ENCODE assay signal across 33 cellular contexts in genomic region chrX:41133551-41133950, GRCh38.
"Had no signal": no experiment of that assay in that cellular context is flagged by ENCODE, and none has a peak within 500 bp of the region (broad histone marks: within the 10 kb centered on the region; RNA-seq: fewer than 3 reads in every experiment).

No MANE protein-coding gene starts in this region.

- ATAC-seq: activated CD8-positive, alpha-beta memory T cell treated with anti-CD3 and anti-CD28 coated beads, Interleukin-2, amount 10 ng/mL, durations not matched to agents 7 days and 5 days; activated naive CD8-positive, alpha-beta T cell treated with anti-CD3 and anti-CD28 coated beads, Interleukin-2, amount 50 U/mL, for 24 hours; Right ventricle myocardium inferior had no signal

- FAIRE-seq: RCC 7860 had no signal

- H3K27me3 ChIP-seq: brain microvascular endothelial cell had no signal

- H3K4me2 ChIP-seq: PC-9 had no signal

- H2AFZ ChIP-seq: PC-9 had no signal

- DNase-seq: activated CD4-positive, alpha-beta memory T cell treated with anti-CD3 and anti-CD28 coated beads, Interleukin-2, amount 10 ng/mL, durations not matched to agents 7 days and 5 days; activated CD4-positive, alpha-beta T cell treated with anti-CD3 and anti-CD28 coated beads for 1 hour; activated CD4-positive, alpha-beta T cell treated with anti-CD3 and anti-CD28 coated beads for 48 hours; activated CD4-positive, CD25-positive, alpha-beta regulatory T cell; activated CD8-positive, alpha-beta memory T cell treated with anti-CD3 and anti-CD28 coated beads for 24 hours; activated CD8-positive, alpha-beta memory T cell treated with anti-CD3 and anti-CD28 coated beads, Interleukin-2, amount 10 ng/mL, durations not matched to agents 7 days and 5 days; activated CD8-positive, alpha-beta memory T cell treated with anti-CD3 and anti-CD28 coated beads, Interleukin-2, amount 50 U/mL, for 48 hours; activated effector memory CD4-positive, alpha-beta T cell treated with Interleukin-2 at 50 U/mL for 16 hours; activated naive CD4-positive, alpha-beta T cell treated with anti-CD3 and anti-CD28 coated beads, Interleukin-2, amount 10 ng/mL, durations not matched to agents 7 days and 5 days; activated naive CD8-positive, alpha-beta T cell treated with anti-CD3 and anti-CD28 coated beads, Interleukin-2, amount 50 U/mL, for 24 hours; activated T-cell treated with anti-CD3 and anti-CD28 coated beads, Interleukin-2, amount 50 U/mL, for 48 hours; anterior cingulate cortex; brain microvascular endothelial cell; central memory CD4-positive, alpha-beta T cell; NCI-H1092 treated with DMSO at 0.1 percent for 48 hours; NCI-H1417; NCI-H146; NCI-H187; NCI-H2029 treated with DMSO at 0.1 percent for 48 hours; NCI-H2171 treated with DMSO at 0.1 percent for 48 hours; NCI-H2227 treated with DMSO at 0.1 percent for 48 hours; NCI-H446; NCI-H510A treated with DMSO at 0.1 percent for 48 hours; NCI-H69; NK-92 treated with Interleukin-12 subunit alpha and Interleukin-12 subunit beta, amount 100 ng/mL, for 24 hours; PC-9; SW 1271; T-helper 1 cell; T1000; WERI-Rb-1 had no signal

- H3K27ac ChIP-seq: brain microvascular endothelial cell, PC-9, RWPE1, WERI-Rb-1 had no signal

- H3K4me3 ChIP-seq: PC-9 had no signal
